Comparison of ENCODE assay signal across 9 cellular contexts in the genomic region with DNA sequence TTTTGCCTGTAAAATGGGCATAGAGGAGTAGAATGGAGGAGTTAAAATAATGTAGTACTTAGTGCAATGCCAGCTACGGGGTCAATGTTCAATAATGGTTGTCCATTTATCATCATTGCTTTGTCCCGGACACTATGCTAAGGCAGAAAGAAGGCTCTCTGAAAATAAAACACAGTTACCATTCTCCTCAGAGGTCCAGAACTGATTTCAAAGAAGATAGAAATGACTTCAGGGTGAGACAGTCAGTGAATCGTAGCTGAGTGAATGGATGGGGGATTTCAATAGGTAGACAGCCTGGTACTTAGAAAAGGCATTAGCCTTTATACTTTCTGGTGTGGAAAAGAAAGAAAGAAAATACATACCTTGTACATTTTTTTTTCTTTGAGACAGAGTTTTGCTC. TPM values are rescaled to one million over a fixed set of nuclear protein-coding genes. Genes with fewer than 3 reads are reported as not detected.
DNase-seq lines count a peak whose midpoint lies in the region; ATAC-seq, FAIRE-seq and TF ChIP-seq lines count a peak whose summit lies in the region.
"Had no signal": no experiment of that assay in that cellular context is flagged by ENCODE, and none has a peak within 500 bp of the region (broad histone marks: within the 10 kb centered on the region; RNA-seq: fewer than 3 reads in every experiment).

No MANE protein-coding gene starts in this region.

- H3K4me2 ChIP-seq in HepG2 (ENCODE audit: low read depth, low read length), result peak overlapping the region; percentile 73
- peak overlapping the region; percentile 99 for H3K4me2 ChIP-seq in mammary epithelial cell (ENCODE audit: insufficient read depth, low read depth, low read length)

- intact Hi-C loops in HepG2 (cut with micrococcal nuclease; ENCODE audit: unreplicated experiment) (loop anchor here (5.0 kb wide), 1 partner anchor 35 kb away; no protein-coding TSS in a partner anchor), right lobe of liver (cut with DNase I) (loop anchor here in 1 of 2 donors (10.0 kb wide), 1 partner anchor 77 kb away; a partner anchor contains a TSS), mammary epithelial cell (cut with micrococcal nuclease) (loop anchor here (5.0 to 10.0 kb wide), 3 partner anchors 140 to 695 kb away; a partner anchor contains a TSS), vagina (cut with DNase I) (loop anchor here (5.0 kb wide), 1 partner anchor 60 kb away; no protein-coding TSS in a partner anchor)

- peak overlapping the region; percentile 93 to 98 (median 96) for H3K4me3 ChIP-seq in HepG2 (replicated peaks in 1 of 3; ENCODE audit: insufficient read depth in 1 of 3, low read depth in 2 of 3, low read length in 3 of 3)
- H3K4me3 ChIP-seq in right lobe of liver, result peak overlapping the region in 1 of 3 donors; percentile 81
- H3K4me3 ChIP-seq in mammary epithelial cell (replicated peaks in 1 of 3; ENCODE audit: insufficient read depth in 1 of 3, low read depth in 2 of 3, low read length in 3 of 3), result peak overlapping the region in 1 of 3 experiments; percentile 80
- H3K4me3 ChIP-seq in mucosa of stomach (ENCODE audit: low read length), result peak overlapping the region; percentile 92
- peak overlapping the region; percentile 98 to 99 for H3K4me3 ChIP-seq in vagina

- H4K20me1 ChIP-seq in HepG2 (ENCODE audit: insufficient read depth, low read length) (peaks cover 19% of the 10 kb centered on the region), mammary epithelial cell (ENCODE audit: insufficient read depth, low read length) (no peaks in the 10 kb centered on the region)

- no peak for DNase-seq in HepG2 (ENCODE audit: low spot score)
- DNase-seq in right lobe of liver, result no peak
- DNase-seq in mammary epithelial cell, result peak; percentile 61
- no peak for DNase-seq in vagina (ENCODE audit: extremely low spot score in 2 of 2)
- DNase-seq in NCI-H187 (lab: John Stamatoyannopoulos, UW), result no peak
- DNase-seq: activated CD4-positive, alpha-beta T cell treated with anti-CD3 and anti-CD28 coated beads for 48 hours had no signal

- H3K9me3 ChIP-seq in HepG2 (ENCODE audit: low read length), result no peaks in the 10 kb centered on the region
- no peaks in the 10 kb centered on the region for H3K9me3 ChIP-seq in right lobe of liver
- no peaks in the 10 kb centered on the region for H3K9me3 ChIP-seq in mammary epithelial cell (replicated peaks; ENCODE audit: insufficient read depth, low read length)
- no peaks in the 10 kb centered on the region for H3K9me3 ChIP-seq in mucosa of stomach (ENCODE audit: control insufficient read depth, low read length)
- H3K9me3 ChIP-seq in vagina, result no peaks in the 10 kb centered on the region

- TSS peak; percentile 64 for BruUV-seq in HepG2 (replicated peaks; lab: Mats Ljungman, UMichigan)
- no TSS peak for BruUV-seq in mammary epithelial cell (replicated peaks; lab: Mats Ljungman, UMichigan)

- TF ChIP-seq EP300 in HepG2 (IDR thresholded peaks at IDR 0.05; ENCODE audit: low read depth in 2 of 2, low read length in 2 of 2) (no peak), HepG2 (CRISPR knock-in tag; IDR thresholded peaks at IDR 0.05; ENCODE audit: borderline replicate concordance) (no peak)

- H3K4me1 ChIP-seq in HepG2 (ENCODE audit: insufficient read depth, low read length) (peaks cover 30% of the 10 kb centered on the region), right lobe of liver (peaks cover 0 to 8% (median 0%) of the 10 kb centered on the region in 4 donors), mammary epithelial cell (ENCODE audit: insufficient read depth, low read length) (peaks cover 37% of the 10 kb centered on the region), mucosa of stomach (ENCODE audit: control insufficient read depth, insufficient read depth, low read length) (peaks cover 12% of the 10 kb centered on the region), vagina (peaks cover 31% of the 10 kb centered on the region)

- no peak for TF ChIP-seq CTCF in HepG2 (CRISPR knock-in tag; IDR thresholded peaks at IDR 0.05)
- no peak for TF ChIP-seq CTCF in right lobe of liver (IDR thresholded peaks at IDR 0.05)
- no peak for TF ChIP-seq CTCF in mammary epithelial cell (conservative IDR thresholded peaks at IDR 0.05 in 1 of 2, IDR thresholded peaks at IDR 0.05 in 1 of 2; ENCODE audit: extremely low read depth in 1 of 2, insufficient read depth in 1 of 2, low read depth in 1 of 2, low read length in 2 of 2)
- no peak for TF ChIP-seq CTCF in vagina (IDR thresholded peaks at IDR 0.05)

- H2AFZ ChIP-seq in HepG2 (ENCODE audit: low read length), result no peak overlapping the region
- peak overlapping the region; percentile 98 for H2AFZ ChIP-seq in mammary epithelial cell (ENCODE audit: low read depth, low read length)

- TF ChIP-seq RAD21 in HepG2 (CRISPR knock-in tag; IDR thresholded peaks at IDR 0.05), result no peak

- dilution Hi-C loops in mammary epithelial cell (cut with HindIII; ENCODE audit: low sequenced_read_pairs), result no loop called here

- no peak for TF ChIP-seq POLR2A in HepG2 (IDR thresholded peaks at IDR 0.05; ENCODE audit: insufficient read depth in 1 of 2, low read depth in 2 of 2, low read length in 2 of 2)
- TF ChIP-seq POLR2A in right lobe of liver (IDR thresholded peaks at IDR 0.05), result no peak
- TF ChIP-seq POLR2A in vagina (IDR thresholded peaks at IDR 0.05), result no peak

- H3K27me3 ChIP-seq in HepG2 (ENCODE audit: control insufficient read depth in 1 of 2, insufficient read depth in 2 of 2, low read length in 2 of 2) (no peaks in the 10 kb centered on the region), right lobe of liver (no peaks in the 10 kb centered on the region), mammary epithelial cell (ENCODE audit: insufficient read depth, low read length) (no peaks in the 10 kb centered on the region), mucosa of stomach (ENCODE audit: control insufficient read depth, insufficient read depth, low read length) (no peaks in the 10 kb centered on the region), vagina (no peaks in the 10 kb centered on the region)

- FAIRE-seq in HepG2 (lab: Jason Lieb, UNC), result peak; percentile 21

- H3K79me2 ChIP-seq in HepG2 (ENCODE audit: insufficient read depth, low read length) (peaks cover 31% of the 10 kb centered on the region), mammary epithelial cell (ENCODE audit: insufficient read depth, low read length) (peaks cover 35% of the 10 kb centered on the region)

- H3K27ac ChIP-seq in HepG2 (ENCODE audit: extremely low read length, insufficient read depth, low read length), result peak overlapping the region; percentile 100
- peak overlapping the region in 1 of 3 donors; percentile 99 for H3K27ac ChIP-seq in right lobe of liver
- H3K27ac ChIP-seq in mammary epithelial cell (ENCODE audit: insufficient read depth, low read depth, low read length), result peak overlapping the region; percentile 19
- H3K27ac ChIP-seq in vagina, result peak overlapping the region; percentile 98

- in situ Hi-C loops in HepG2 (cut with HindIII; ENCODE audit: extremely low pct_ligation_motif_present, low pct_unique_long_range_greater_than_20kb), result no loop called here
- in situ Hi-C loops in mammary epithelial cell (cut with MboI; ENCODE audit: low sequenced_read_pairs in 2 of 2), result no loop called here

- ATAC-seq in HepG2, result no peak
- no peak for ATAC-seq in right lobe of liver
- ATAC-seq in GM19035 (IDR thresholded peaks at IDR 0.05; ENCODE audit: unreplicated experiment), result no peak
- no peak for ATAC-seq in GM21619 (IDR thresholded peaks at IDR 0.05; ENCODE audit: unreplicated experiment)

- H3K36me3 ChIP-seq in HepG2 (replicated peaks in 1 of 2; ENCODE audit: control insufficient read depth in 1 of 2, insufficient read depth in 2 of 2, low read length in 2 of 2) (no peaks in the 10 kb centered on the region), right lobe of liver (no peaks in the 10 kb centered on the region), mammary epithelial cell (ENCODE audit: insufficient read depth, low read length) (no peaks in the 10 kb centered on the region), mucosa of stomach (ENCODE audit: control insufficient read depth, insufficient read depth, low read length) (no peaks in the 10 kb centered on the region), vagina (no peaks in the 10 kb centered on the region)

- POLR2A ChIA-PET in HepG2 (lab: Yijun Ruan, JAX), result interaction anchor here (0.7 to 3.8 kb wide), 8 partner anchors 42 to 886 kb away, joined by 3 to 33 read pairs (median 13); a partner anchor contains a TSS

- CTCF ChIA-PET in HepG2 (lab: Yijun Ruan, JAX; ENCODE audit: low intra/inter-chr PET ratio, low total read pairs), result no interaction called here
- CTCF ChIA-PET in mammary epithelial cell (lab: Charles Lee; ENCODE audit: low non-redundant PET), result no interaction called here

- H3K9ac ChIP-seq in HepG2 (ENCODE audit: insufficient read depth, low read depth, low read length) (peak overlapping the region; percentile 85; the same call in 1 of the 2 replicates), mammary epithelial cell (ENCODE audit: insufficient read depth, low read length) (no peak overlapping the region), mucosa of stomach (ENCODE audit: low read length) (peak overlapping the region; percentile 96)

- 33% methylated on average over 3 of the region's 3 CpGs for WGBS in HepG2 (ENCODE audit: low lambda C conversion rate)
- 23% methylated on average over 3 of the region's 3 CpGs for WGBS in right lobe of liver (ENCODE audit: insufficient coverage, low coverage, low lambda C conversion rate, missing lambda C conversion rate)
- WGBS in mammary epithelial cell (ENCODE audit: low coverage, missing lambda C conversion rate), result 53% methylated on average over 3 of the region's 3 CpGs

RNA-seq across cellular contexts. Expression of a gene that starts 1.2 kb away (rescaled TPM):
- total RNA-seq in HepG2 (2016; rRNA removed; fragmentation: Illumina TruSeq; extraction: Trizol), result 109 and 153 TPM in 2 replicates
- total RNA-seq in HepG2 (2016; cell fraction: cytosol; rRNA removed; fragmentation: Illumina TruSeq; extraction: Trizol; ENCODE audit: low read depth), result 16.7 and 23.9 TPM in 2 replicates
- total RNA-seq in HepG2 (2016; cell fraction: insoluble cytoplasmic fraction; rRNA removed; fragmentation: Illumina TruSeq; extraction: Trizol), result 110 and 144 TPM in 2 replicates
- total RNA-seq in HepG2 (2016; cell fraction: membrane; rRNA removed; fragmentation: Illumina TruSeq; extraction: Trizol), result 101 and 104 TPM in 2 replicates
- total RNA-seq in HepG2 (2016; cell fraction: nucleus; rRNA removed; fragmentation: Illumina TruSeq; extraction: Trizol), result 61.8 and 62.9 TPM in 2 replicates
- polyA plus RNA-seq in HepG2 (2011; rRNA removed), result 65.1 and 76.8 TPM in 2 replicates
- polyA plus RNA-seq in HepG2 (2011; cell fraction: cytosol; rRNA removed), result 36.3 and 48.4 TPM in 2 replicates
- 25.4 and 34.0 TPM in 2 replicates for polyA plus RNA-seq in HepG2 (2011; cell fraction: nucleus; rRNA removed)
- 69.0 and 81.6 TPM in 2 replicates for polyA plus RNA-seq in HepG2 (2012)
- polyA plus RNA-seq in HepG2 (2016; cell fraction: cytosol; fragmentation: Illumina TruSeq; extraction: Trizol; ENCODE audit: low read depth), result 22.4 and 31.8 TPM in 2 replicates
- 189 TPM in 2 replicates for polyA plus RNA-seq in HepG2 (2016; cell fraction: insoluble cytoplasmic fraction; fragmentation: Illumina TruSeq; extraction: Trizol; ENCODE audit: low read depth)
- polyA plus RNA-seq in HepG2 (2016; cell fraction: membrane; fragmentation: Illumina TruSeq; extraction: Trizol; ENCODE audit: low read depth), result 89.4 and 100 TPM in 2 replicates
- polyA plus RNA-seq in HepG2 (2016; cell fraction: nucleus; fragmentation: Illumina TruSeq; extraction: Trizol; ENCODE audit: insufficient read depth, low read depth), result 119 and 121 TPM in 2 replicates
- 14.9 and 54.2 TPM in 2 replicates for polyA minus RNA-seq in HepG2 (2011; rRNA and poly(A)+ RNA removed; ENCODE audit: low replicate concordance)
- 85.6 and 86.5 TPM in 2 replicates for polyA minus RNA-seq in HepG2 (2011; cell fraction: cytosol; rRNA and poly(A)+ RNA removed)
- polyA minus RNA-seq in HepG2 (2011; cell fraction: nucleus; rRNA and poly(A)+ RNA removed), result 61.7 and 75.2 TPM in 2 replicates
- total RNA-seq in right lobe of liver, result 100 to 1,000 TPM in 3 of 6 experiments, 10 to 100 TPM in 3; 72.4 to 131 (median 99.5) TPM
- 10 to 100 TPM; 36.5 to 73.3 TPM for total RNA-seq in mammary epithelial cell
- 23.3 TPM for polyA plus RNA-seq in mammary epithelial cell
- polyA minus RNA-seq in mammary epithelial cell, result 18.5 TPM
- total RNA-seq in vagina, result 72.4 TPM

RNA-seq across cellular contexts. Expression of a gene that starts 50.5 kb away (rescaled TPM):
- total RNA-seq in HepG2 (2016; rRNA removed; fragmentation: Illumina TruSeq; extraction: Trizol) (31.6 and 33.9 TPM in 2 replicates), right lobe of liver (100 to 1,000 TPM in 1 of 6 experiments, 10 to 100 TPM in 5; 20.2 to 108 (median 63.4) TPM), mammary epithelial cell (10 to 100 TPM; 20.7 to 24.2 TPM), vagina (24.8 TPM)
- total RNA-seq in HepG2 (2016; cell fraction: cytosol; rRNA removed; fragmentation: Illumina TruSeq; extraction: Trizol; ENCODE audit: low read depth), result 47.2 and 49.8 TPM in 2 replicates
- total RNA-seq in HepG2 (2016; cell fraction: insoluble cytoplasmic fraction; rRNA removed; fragmentation: Illumina TruSeq; extraction: Trizol), result 32.4 and 35.1 TPM in 2 replicates
- total RNA-seq in HepG2 (2016; cell fraction: membrane; rRNA removed; fragmentation: Illumina TruSeq; extraction: Trizol), result 31.7 and 32.8 TPM in 2 replicates
- 28.3 and 32.7 TPM in 2 replicates for total RNA-seq in HepG2 (2016; cell fraction: nucleus; rRNA removed; fragmentation: Illumina TruSeq; extraction: Trizol)
- polyA plus RNA-seq in HepG2 (2011; rRNA removed) (22.3 and 25.9 TPM in 2 replicates), mammary epithelial cell (14.4 TPM)
- 16.4 and 27.5 TPM in 2 replicates for polyA plus RNA-seq in HepG2 (2011; cell fraction: cytosol; rRNA removed)
- 21.0 and 22.1 TPM in 2 replicates for polyA plus RNA-seq in HepG2 (2011; cell fraction: nucleus; rRNA removed)
- 18.3 and 18.7 TPM in 2 replicates for polyA plus RNA-seq in HepG2 (2012)
- polyA plus RNA-seq in HepG2 (2016; cell fraction: cytosol; fragmentation: Illumina TruSeq; extraction: Trizol; ENCODE audit: low read depth), result 3.6 and 6.7 TPM in 2 replicates
- polyA plus RNA-seq in HepG2 (2016; cell fraction: insoluble cytoplasmic fraction; fragmentation: Illumina TruSeq; extraction: Trizol; ENCODE audit: low read depth), result 32.9 and 39.4 TPM in 2 replicates
- polyA plus RNA-seq in HepG2 (2016; cell fraction: membrane; fragmentation: Illumina TruSeq; extraction: Trizol; ENCODE audit: low read depth), result 8.3 and 8.4 TPM in 2 replicates
- 33.7 and 36.4 TPM in 2 replicates for polyA plus RNA-seq in HepG2 (2016; cell fraction: nucleus; fragmentation: Illumina TruSeq; extraction: Trizol; ENCODE audit: insufficient read depth, low read depth)
- 32.3 and 35.4 TPM in 2 replicates for polyA minus RNA-seq in HepG2 (2011; rRNA and poly(A)+ RNA removed; ENCODE audit: low replicate concordance)
- 11.1 and 16.9 TPM in 2 replicates for polyA minus RNA-seq in HepG2 (2011; cell fraction: cytosol; rRNA and poly(A)+ RNA removed)
- 66.7 and 69.2 TPM in 2 replicates for polyA minus RNA-seq in HepG2 (2011; cell fraction: nucleus; rRNA and poly(A)+ RNA removed)
- 55.9 TPM for polyA minus RNA-seq in mammary epithelial cell
